Comparison of ENCODE assay signal across 8 cellular contexts in the genomic region with DNA sequence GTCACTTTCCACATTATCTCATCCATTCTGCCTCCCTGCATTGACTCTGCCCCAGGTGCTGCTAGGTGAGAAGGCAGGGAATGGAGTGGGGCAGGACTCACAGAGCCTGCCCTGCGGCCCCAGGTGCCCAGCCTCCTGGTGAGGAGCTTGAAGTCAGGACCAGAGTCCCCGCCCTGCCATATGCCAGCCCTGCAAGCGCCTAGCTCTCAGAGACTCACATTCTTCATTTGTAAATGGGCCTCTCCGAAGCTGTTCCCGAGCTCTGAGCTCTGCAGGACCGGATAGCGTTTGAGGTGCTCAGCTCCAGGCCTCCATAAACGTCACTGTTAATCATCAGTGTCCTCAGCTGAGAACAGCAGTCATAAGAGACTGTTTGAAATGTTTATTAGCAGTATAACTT.
A peak's percentile ranks its signal among the peaks of the same experiment; 100 is the strongest.
DNase-seq lines count a peak whose midpoint lies in the region; ATAC-seq and TF ChIP-seq lines count a peak whose summit lies in the region.
"Had no signal": no experiment of that assay in that cellular context is flagged by ENCODE, and none has a peak within 500 bp of the region (broad histone marks: within the 10 kb centered on the region; RNA-seq: fewer than 3 reads in every experiment).

No MANE protein-coding gene starts in this region.

- H3K36me3 Mint-ChIP-seq in H9 (ENCODE audit: insufficient read depth in 1 of 3, low read depth in 3 of 3): no peaks in the 10 kb centered on the region; a peak in 1 of 7 replicates
- no peaks in the 10 kb centered on the region for H3K36me3 Mint-ChIP-seq in WTC11
- H3K36me3 Mint-ChIP-seq in stimulated activated effector memory CD8-positive, alpha-beta T cell treated with anti-CD3 and anti-CD28 coated beads, Interleukin-12 subunit alpha, Interleukin-12 subunit beta, amount 100 ng/mL, for 72 hours: peaks cover 2% of the 10 kb centered on the region

- no peak overlapping the region for H3K4ac ChIP-seq in H9 (ENCODE audit: low read depth, low read length)

- no peak overlapping the region for H3K27ac ChIP-seq in H9 (ENCODE audit: insufficient read length, low read depth, low read length)

- no peak overlapping the region for H2BK5ac ChIP-seq in H9 (ENCODE audit: insufficient read length, low read length)

- no peak overlapping the region for H4K8ac ChIP-seq in H9 (replicated peaks; ENCODE audit: insufficient read length, low read depth, low read length)

- no peak overlapping the region for H4K91ac ChIP-seq in H9 (ENCODE audit: insufficient read length, low read depth, low read length)

- H3K14ac ChIP-seq in H9 (ENCODE audit: insufficient read depth, low read length): no peak overlapping the region

- no peaks in the 10 kb centered on the region for H3K79me1 ChIP-seq in H9 (ENCODE audit: insufficient read depth, low read depth, low read length, poor library complexity, severe bottlenecking)

- no peak overlapping the region for H2AK5ac ChIP-seq in H9 (ENCODE audit: insufficient read length, low read length)

- no peak overlapping the region for H3K18ac ChIP-seq in H9 (ENCODE audit: insufficient read length, low read depth, low read length)

- ATAC-seq in WTC11: no peak; the same call in 1 of the 2 replicates
- no peak for ATAC-seq in stimulated activated effector memory CD8-positive, alpha-beta T cell treated with anti-CD3 and anti-CD28 coated beads, Interleukin-12 subunit alpha, Interleukin-12 subunit beta, amount 100 ng/mL, for 72 hours
- ATAC-seq in GM21717 (IDR thresholded peaks at IDR 0.05; ENCODE audit: unreplicated experiment): no peak
- ATAC-seq in HG03342 (IDR thresholded peaks at IDR 0.05; ENCODE audit: unreplicated experiment): no peak
- no peak for ATAC-seq in HG03460 (IDR thresholded peaks at IDR 0.05; ENCODE audit: unreplicated experiment)

- no peak overlapping the region for H3K4me3 ChIP-seq in fibroblast of the aortic adventitia (ENCODE audit: low read depth, low read length)

- H4K5ac ChIP-seq in H9 (ENCODE audit: insufficient read length, low read depth, low read length): no peak overlapping the region

- no peaks in the 10 kb centered on the region for H3K27me3 ChIP-seq in H9 (ENCODE audit: insufficient read depth, low read length)

- H2BK12ac ChIP-seq in H9 (ENCODE audit: insufficient read length, low read depth, low read length): no peak overlapping the region

- H3K27me3 Mint-ChIP-seq in H9 (ENCODE audit: low read depth) (no peaks in the 10 kb centered on the region), WTC11 (ENCODE audit: low read depth) (no peaks in the 10 kb centered on the region)
- H3K27me3 Mint-ChIP-seq: activated CD4-positive, alpha-beta T cell treated with anti-CD3 and anti-CD28 coated beads, Interleukin-2, amount 10 ng/mL, durations not matched to agents 24 days and 14 days had no signal

- H3K9me3 ChIP-seq in H9 (ENCODE audit: control insufficient read depth, low read depth, low read length): no peaks in the 10 kb centered on the region

- peak overlapping the region in 2 of 3 experiments; percentile 55 to 86; a peak in 3 of 7 replicates for H3K27ac Mint-ChIP-seq in H9
- peak overlapping the region; percentile 79 for H3K27ac Mint-ChIP-seq in WTC11
- H3K27ac Mint-ChIP-seq in stimulated activated effector memory CD8-positive, alpha-beta T cell treated with anti-CD3 and anti-CD28 coated beads, Interleukin-12 subunit alpha, Interleukin-12 subunit beta, amount 100 ng/mL, for 72 hours: peak overlapping the region; percentile 83
- H3K27ac Mint-ChIP-seq: activated CD4-positive, alpha-beta T cell treated with anti-CD3 and anti-CD28 coated beads, Interleukin-2, amount 10 ng/mL, durations not matched to agents 24 days and 14 days had no signal

- H3K4me1 Mint-ChIP-seq in H9: peaks cover 18 to 27% of the 10 kb centered on the region in 2 experiments
- H3K4me1 Mint-ChIP-seq in WTC11: peaks cover 19% of the 10 kb centered on the region
- H3K4me1 Mint-ChIP-seq in stimulated activated effector memory CD8-positive, alpha-beta T cell treated with anti-CD3 and anti-CD28 coated beads, Interleukin-12 subunit alpha, Interleukin-12 subunit beta, amount 100 ng/mL, for 72 hours: peaks cover 7% of the 10 kb centered on the region
- H3K4me1 Mint-ChIP-seq: activated CD4-positive, alpha-beta T cell treated with anti-CD3 and anti-CD28 coated beads, Interleukin-2, amount 10 ng/mL, durations not matched to agents 24 days and 14 days had no signal

- H3K23me2 ChIP-seq in H9 (ENCODE audit: insufficient read length, low read depth, low read length, poor library complexity, severe bottlenecking): no peaks in the 10 kb centered on the region

- TF ChIP-seq CTCF in H9 (conservative IDR thresholded peaks at IDR 0.05) (no peak), WTC11 (IDR thresholded peaks at IDR 0.05) (no peak), fibroblast of the aortic adventitia (IDR thresholded peaks at IDR 0.05; ENCODE audit: insufficient read depth, low read length) (no peak)

- POLR2A ChIA-PET in WTC11 (lab: Charles Lee): no interaction called here

- H3K4me3 Mint-ChIP-seq in H9 (peak overlapping the region in 1 of 2 experiments; percentile 35; a peak in 1 of 5 replicates), WTC11 (no peak overlapping the region)
- H3K4me3 Mint-ChIP-seq in stimulated activated effector memory CD8-positive, alpha-beta T cell treated with anti-CD3 and anti-CD28 coated beads, Interleukin-12 subunit alpha, Interleukin-12 subunit beta, amount 100 ng/mL, for 72 hours: no peak overlapping the region
- H3K4me3 Mint-ChIP-seq: activated CD4-positive, alpha-beta T cell treated with anti-CD3 and anti-CD28 coated beads, Interleukin-2, amount 10 ng/mL, durations not matched to agents 24 days and 14 days had no signal

- H3K79me2 ChIP-seq in H9 (ENCODE audit: insufficient read depth, low read length): no peaks in the 10 kb centered on the region

- no peak overlapping the region for H3K56ac ChIP-seq in H9 (ENCODE audit: insufficient read length, low read depth, low read length)

- no peak overlapping the region for H3K9ac ChIP-seq in H9 (ENCODE audit: extremely low read depth, insufficient read length, low read length)

- H4K20me1 ChIP-seq in H9 (ENCODE audit: control insufficient read depth, insufficient read depth, insufficient read length): no peaks in the 10 kb centered on the region

- no peak overlapping the region for H3K23ac ChIP-seq in H9 (ENCODE audit: insufficient read length, low read depth, low read length)

- H2AFZ ChIP-seq in H9 (ENCODE audit: low read length): no peak overlapping the region

- no peak overlapping the region for H3K4me2 ChIP-seq in H9 (ENCODE audit: insufficient read depth, insufficient read length, low read length)

- WGBS in H9 (ENCODE audit: extremely low coverage, insufficient read length, low lambda C conversion rate): no CpG with 5 or more reads among the region's 8 CpGs

- H2BK20ac ChIP-seq in H9 (ENCODE audit: low read depth, low read length, poor library complexity, severe bottlenecking): no peak overlapping the region

- CTCF ChIA-PET in WTC11 (lab: Charles Lee): interaction anchor here (0.8 to 4.8 kb wide), 16 partner anchors 8 to 198 kb away, joined by 3 to 58 read pairs (median 5); a partner anchor contains a TSS

- H3T11ph ChIP-seq in H9 (ENCODE audit: low read length): no peak overlapping the region

- DNase-seq in H9 (no peak), WTC11 (ENCODE audit: low spot score) (no peak), fibroblast of the aortic adventitia (ENCODE audit: low read depth) (peak; percentile 59)
- DNase-seq in stimulated activated effector memory CD8-positive, alpha-beta T cell treated with anti-CD3 and anti-CD28 coated beads, Interleukin-12 subunit alpha, Interleukin-12 subunit beta, amount 100 ng/mL, for 72 hours (ENCODE audit: low spot score in 2 of 2): no peak
- DNase-seq: activated CD4-positive, alpha-beta T cell treated with anti-CD3 and anti-CD28 coated beads, Interleukin-2, amount 10 ng/mL, durations not matched to agents 24 days and 14 days had no signal

- peaks cover 1% of the 10 kb centered on the region; the same call in 1 of the 2 replicates for H3K4me1 ChIP-seq in H9 (ENCODE audit: insufficient read depth, low read length)

- no peak overlapping the region for H2BK15ac ChIP-seq in H9 (ENCODE audit: low read depth, low read length)

- no peaks in the 10 kb centered on the region for H3K9me3 Mint-ChIP-seq in H9
- no peaks in the 10 kb centered on the region for H3K9me3 Mint-ChIP-seq in WTC11
- no peaks in the 10 kb centered on the region for H3K9me3 Mint-ChIP-seq in stimulated activated effector memory CD8-positive, alpha-beta T cell treated with anti-CD3 and anti-CD28 coated beads, Interleukin-12 subunit alpha, Interleukin-12 subunit beta, amount 100 ng/mL, for 72 hours
- H3K9me3 Mint-ChIP-seq: activated CD4-positive, alpha-beta T cell treated with anti-CD3 and anti-CD28 coated beads, Interleukin-2, amount 10 ng/mL, durations not matched to agents 24 days and 14 days had no signal

- no peak overlapping the region for H2BK120ac ChIP-seq in H9 (ENCODE audit: low read depth, low read length, poor library complexity, severe bottlenecking)
